ENCODE assay signal across 18 cellular contexts in the genomic region with DNA sequence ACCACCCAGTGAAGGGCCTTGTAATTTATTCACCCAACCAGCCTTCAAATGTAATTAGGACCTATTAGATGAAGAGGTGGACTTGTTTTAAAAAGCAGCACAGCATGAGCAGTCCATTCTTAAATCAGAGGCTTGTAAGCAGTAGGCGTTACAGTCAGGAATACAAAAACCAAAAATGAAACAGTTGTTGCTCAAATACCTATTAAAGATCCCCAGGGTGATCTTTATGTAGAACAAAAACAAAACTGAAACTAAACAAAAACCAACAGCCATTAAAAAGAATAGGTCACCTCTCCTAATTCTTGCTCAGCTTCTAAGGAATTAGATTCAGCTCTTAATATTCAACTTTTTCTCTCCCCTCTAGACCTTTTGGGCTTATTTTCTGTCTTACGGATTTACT.
A peak's percentile ranks its signal among the peaks of the same experiment; 100 is the strongest.
DNase-seq lines count a peak whose midpoint lies in the region; ATAC-seq and TF ChIP-seq lines count a peak whose summit lies in the region.
"Had no signal": no experiment of that assay in that cellular context is flagged by ENCODE, and none has a peak within 500 bp of the region (broad histone marks: within the 10 kb centered on the region; RNA-seq: fewer than 3 reads in every experiment).

No MANE protein-coding gene starts in this region.

- POLR2A ChIA-PET in RWPE1 (lab: Yijun Ruan, JAX; ENCODE audit: low non-redundant PET): no interaction called here

- no peak overlapping the region for H3K27ac ChIP-seq in DND-41 (ENCODE audit: low read length)
- H3K27ac ChIP-seq in RWPE1: no peak overlapping the region
- H3K27ac ChIP-seq: cardiac muscle cell, SJSA1 had no signal

- H3K9ac ChIP-seq in DND-41 (ENCODE audit: low read depth, low read length): no peak overlapping the region

- H3K36me3 ChIP-seq in DND-41 (ENCODE audit: insufficient read depth, low read length) (no peaks in the 10 kb centered on the region), BE2C (no peaks in the 10 kb centered on the region)
- H3K36me3 ChIP-seq: cardiac muscle cell, SJSA1 had no signal

- no peak overlapping the region; the same call in 1 of the 2 replicates for H2AFZ ChIP-seq in DND-41 (ENCODE audit: low read depth, low read length)

- H3K27me3 ChIP-seq in DND-41 (ENCODE audit: insufficient read depth, low read length, poor library complexity) (no peaks in the 10 kb centered on the region), BE2C (peaks cover 18% of the 10 kb centered on the region)
- H3K27me3 ChIP-seq: cardiac muscle cell, SJSA1 had no signal

- peak; percentile 44; the same call in 1 of the 3 replicates for ATAC-seq in DND-41 (ENCODE audit: insufficient read depth, low read depth)
- peak; percentile 86 for ATAC-seq in GM18909 (IDR thresholded peaks at IDR 0.05; ENCODE audit: poor library complexity, unreplicated experiment)
- ATAC-seq in GM21619 (IDR thresholded peaks at IDR 0.05; ENCODE audit: unreplicated experiment): peak; percentile 94
- peak; percentile 74 for ATAC-seq in HG03175 (IDR thresholded peaks at IDR 0.05; ENCODE audit: unreplicated experiment)
- ATAC-seq: esophagus mucosa, HCT116 had no signal

- H3K4me1 ChIP-seq in DND-41 (ENCODE audit: insufficient read depth, low read length) (peaks cover 4% of the 10 kb centered on the region; the same call in 1 of the 2 replicates), BE2C (no peaks in the 10 kb centered on the region)
- H3K4me1 ChIP-seq: SJSA1 had no signal

- H3K79me2 ChIP-seq in DND-41 (ENCODE audit: insufficient read depth, low read length): no peaks in the 10 kb centered on the region

- no peak for TF ChIP-seq CTCF in DND-41 (IDR thresholded peaks at IDR 0.05; ENCODE audit: borderline replicate concordance, extremely low read depth, low read length, poor library complexity, severe bottlenecking)
- TF ChIP-seq CTCF in RWPE1 (conservative IDR thresholded peaks at IDR 0.05; ENCODE audit: low read depth): no peak
- no peak for TF ChIP-seq CTCF in BE2C (IDR thresholded peaks at IDR 0.05; ENCODE audit: low read depth, low read length)

- H3K4me3 ChIP-seq in DND-41 (ENCODE audit: low read depth in 1 of 2, low read length in 2 of 2) (no peak overlapping the region), BE2C (ENCODE audit: low read depth, low read length) (no peak overlapping the region)
- H3K4me3 ChIP-seq: cardiac muscle cell, SJSA1 had no signal

- no peaks in the 10 kb centered on the region for H4K20me1 ChIP-seq in DND-41 (ENCODE audit: insufficient read depth, low read length)

- H3K9me3 ChIP-seq in DND-41 (ENCODE audit: insufficient read depth, low read length, severe bottlenecking) (no peaks in the 10 kb centered on the region), BE2C (no peaks in the 10 kb centered on the region)
- H3K9me3 ChIP-seq: SJSA1 had no signal

- CTCF ChIA-PET in RWPE1 (lab: Yijun Ruan, JAX): no interaction called here

- H3K4me2 ChIP-seq in DND-41 (ENCODE audit: insufficient read depth, low read length): no peak overlapping the region; the same call in 1 of the 2 replicates

- DNase-seq in DND-41 (no peak), RWPE1 (ENCODE audit: low spot score) (no peak), EL (no peak), GM03348 (ENCODE audit: low spot score) (no peak), BE2C (no peak)
- DNase-seq: activated CD4-positive, CD25-positive, alpha-beta regulatory T cell treated with anti-CD3 and anti-CD28 coated beads, Interleukin-2, amount 50 U/mL, for 72 hours; activated gamma-delta T cell; Karpas-422; NCI-H510A treated with DMSO at 0.1 percent for 48 hours; posterior cingulate gyrus; stimulated activated CD4-positive, alpha-beta T cell treated with anti-CD3 and anti-CD28 coated beads, Interleukin-4, amount 100 ng/mL, for 24 hours had no signal

Comparison
In these comparisons a context has a peak if more than half of its experiments do, and no peak if none do; other contexts are left out.
1. ATAC-seq: peak in every context shown above with its lines; median percentile 94 in GM21619; 86 in GM18909; 74 in HG03175; 44 in DND-41.